1 cellular context compared by ENCODE assay signal in genomic region chr12:85733984-85734383, GRCh38.
TF ChIP-seq lines count a peak whose summit lies in the region.

No MANE protein-coding gene starts in this region.

TF ChIP-seq in SK-N-SH treated with all-trans-retinoic acid at 6 μM for 48 hours, 23 proteins besides CTCF, POLR2A, EP300 and RAD21 (continued from another document):
- TF ChIP-seq, protein P1, sequence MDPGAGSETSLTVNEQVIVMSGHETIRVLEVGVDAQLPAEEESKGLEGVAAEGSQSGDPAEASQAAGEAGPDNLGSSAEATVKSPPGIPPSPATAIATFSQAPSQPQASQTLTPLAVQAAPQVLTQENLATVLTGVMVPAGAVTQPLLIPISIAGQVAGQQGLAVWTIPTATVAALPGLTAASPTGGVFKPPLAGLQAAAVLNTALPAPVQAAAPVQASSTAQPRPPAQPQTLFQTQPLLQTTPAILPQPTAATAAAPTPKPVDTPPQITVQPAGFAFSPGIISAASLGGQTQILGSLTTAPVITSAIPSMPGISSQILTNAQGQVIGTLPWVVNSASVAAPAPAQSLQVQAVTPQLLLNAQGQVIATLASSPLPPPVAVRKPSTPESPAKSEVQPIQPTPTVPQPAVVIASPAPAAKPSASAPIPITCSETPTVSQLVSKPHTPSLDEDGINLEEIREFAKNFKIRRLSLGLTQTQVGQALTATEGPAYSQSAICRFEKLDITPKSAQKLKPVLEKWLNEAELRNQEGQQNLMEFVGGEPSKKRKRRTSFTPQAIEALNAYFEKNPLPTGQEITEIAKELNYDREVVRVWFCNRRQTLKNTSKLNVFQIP (CRISPR knock-in tag; IDR thresholded peaks at IDR 0.05; ENCODE audit: borderline replicate concordance, low read depth), result no peak
- TF ChIP-seq CREB5 (CRISPR knock-in tag; IDR thresholded peaks at IDR 0.05; ENCODE audit: low read depth) (no peak), ZFP3 (CRISPR knock-in tag; IDR thresholded peaks at IDR 0.05) (no peak), SNAI2 (CRISPR knock-in tag; IDR thresholded peaks at IDR 0.05) (no peak), CSDC2 (CRISPR knock-in tag; IDR thresholded peaks at IDR 0.05) (no peak), ESRRG (CRISPR knock-in tag; IDR thresholded peaks at IDR 0.05) (no peak), ZNF8 (CRISPR knock-in tag; IDR thresholded peaks at IDR 0.05) (no peak), ZFP30 (CRISPR knock-in tag; IDR thresholded peaks at IDR 0.05) (no peak), ZC3H10 (CRISPR knock-in tag; IDR thresholded peaks at IDR 0.05) (no peak), OSR1 (CRISPR knock-in tag; IDR thresholded peaks at IDR 0.05) (no peak)
- TF ChIP-seq, protein P2, sequence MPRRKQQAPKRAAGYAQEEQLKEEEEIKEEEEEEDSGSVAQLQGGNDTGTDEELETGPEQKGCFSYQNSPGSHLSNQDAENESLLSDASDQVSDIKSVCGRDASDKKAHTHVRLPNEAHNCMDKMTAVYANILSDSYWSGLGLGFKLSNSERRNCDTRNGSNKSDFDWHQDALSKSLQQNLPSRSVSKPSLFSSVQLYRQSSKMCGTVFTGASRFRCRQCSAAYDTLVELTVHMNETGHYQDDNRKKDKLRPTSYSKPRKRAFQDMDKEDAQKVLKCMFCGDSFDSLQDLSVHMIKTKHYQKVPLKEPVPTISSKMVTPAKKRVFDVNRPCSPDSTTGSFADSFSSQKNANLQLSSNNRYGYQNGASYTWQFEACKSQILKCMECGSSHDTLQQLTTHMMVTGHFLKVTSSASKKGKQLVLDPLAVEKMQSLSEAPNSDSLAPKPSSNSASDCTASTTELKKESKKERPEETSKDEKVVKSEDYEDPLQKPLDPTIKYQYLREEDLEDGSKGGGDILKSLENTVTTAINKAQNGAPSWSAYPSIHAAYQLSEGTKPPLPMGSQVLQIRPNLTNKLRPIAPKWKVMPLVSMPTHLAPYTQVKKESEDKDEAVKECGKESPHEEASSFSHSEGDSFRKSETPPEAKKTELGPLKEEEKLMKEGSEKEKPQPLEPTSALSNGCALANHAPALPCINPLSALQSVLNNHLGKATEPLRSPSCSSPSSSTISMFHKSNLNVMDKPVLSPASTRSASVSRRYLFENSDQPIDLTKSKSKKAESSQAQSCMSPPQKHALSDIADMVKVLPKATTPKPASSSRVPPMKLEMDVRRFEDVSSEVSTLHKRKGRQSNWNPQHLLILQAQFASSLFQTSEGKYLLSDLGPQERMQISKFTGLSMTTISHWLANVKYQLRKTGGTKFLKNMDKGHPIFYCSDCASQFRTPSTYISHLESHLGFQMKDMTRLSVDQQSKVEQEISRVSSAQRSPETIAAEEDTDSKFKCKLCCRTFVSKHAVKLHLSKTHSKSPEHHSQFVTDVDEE (CRISPR knock-in tag; IDR thresholded peaks at IDR 0.05), result no peak
TF ChIP-seq in SK-N-SH treated with all-trans-retinoic acid at 6 μM for 48 hours: peak in this region for 0.
